In the genomic region with DNA sequence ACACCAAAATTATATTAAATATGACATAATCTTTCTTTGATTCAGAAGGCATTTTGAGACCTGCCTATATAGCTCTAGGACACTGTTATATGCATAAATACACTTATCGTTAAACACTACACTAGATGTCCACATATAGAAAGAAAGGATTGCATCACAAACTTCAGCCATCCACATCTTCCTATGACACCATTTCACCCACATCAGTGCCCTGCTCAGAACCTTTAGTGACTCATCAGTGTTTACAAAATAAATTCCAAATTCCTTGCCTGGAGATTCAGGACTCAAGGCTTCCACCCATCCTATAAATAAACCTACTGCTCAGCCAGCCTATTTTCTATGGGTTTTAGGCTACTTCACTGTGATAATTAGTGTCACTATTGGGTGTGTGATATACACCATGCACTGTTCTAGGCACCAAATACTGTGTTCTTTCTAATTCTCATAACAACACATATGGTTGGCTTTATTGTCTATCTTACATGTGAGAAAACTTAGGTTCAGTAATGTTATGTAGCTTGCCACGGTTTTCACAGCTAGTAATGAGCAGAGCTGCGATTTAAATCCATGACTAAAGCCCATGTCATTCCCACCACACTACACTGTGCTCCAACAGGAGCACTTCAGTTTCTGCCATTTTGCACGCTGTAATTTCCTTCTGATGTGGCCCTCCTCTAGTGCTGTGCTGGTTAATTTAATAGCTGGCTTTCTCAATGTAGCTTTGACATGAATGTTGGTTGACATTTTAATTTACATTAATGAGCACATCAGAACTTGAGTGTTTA, we compare ENCODE assay signal across 14 cellular contexts.
DNase-seq lines count a peak whose midpoint lies in the region; ATAC-seq lines count a peak whose summit lies in the region.
"Had no signal": no experiment of that assay in that cellular context is flagged by ENCODE, and none has a peak within 500 bp of the region (broad histone marks: within the 10 kb centered on the region; RNA-seq: fewer than 3 reads in every experiment).

No MANE protein-coding gene starts in this region.

- peaks cover 12% of the 10 kb centered on the region for H3K4me1 ChIP-seq in adipocyte (ENCODE audit: control insufficient read depth, insufficient read depth, low read length)
- H3K4me1 ChIP-seq: HAP-1, heart left ventricle had no signal

- H3K9me3 ChIP-seq in adipocyte (ENCODE audit: control insufficient read depth, low read length) = no peaks in the 10 kb centered on the region
- H3K9me3 ChIP-seq: HAP-1, heart left ventricle had no signal

- DNase-seq in AG08395 (ENCODE audit: low spot score) (peak; percentile 82), HS-5 (ENCODE audit: low read depth) (peak; percentile 74), adipocyte (ENCODE audit: low read depth) (peak; percentile 90), foreskin melanocyte (peak; percentile 42), activated gamma-delta T cell treated with Interleukin-2 at 50 U/mL for 16 hours (no peak), NCI-H446 treated with DMSO at 0.1 percent for 48 hours (lab: John Stamatoyannopoulos, UW) (no peak)
- DNase-seq: heart left ventricle, NCI-H1417, posterior cingulate gyrus, substantia nigra had no signal

- H3K27me3 ChIP-seq in adipocyte (replicated peaks; ENCODE audit: control insufficient read depth, insufficient read depth, low read length) = no peaks in the 10 kb centered on the region
- H3K27me3 ChIP-seq: heart left ventricle had no signal

- no peaks in the 10 kb centered on the region for H3K36me3 ChIP-seq in adipocyte (ENCODE audit: control insufficient read depth, insufficient read depth, low read length, severe bottlenecking)
- H3K36me3 ChIP-seq: HAP-1, heart left ventricle had no signal

- no peak overlapping the region for H3K9ac ChIP-seq in adipocyte (ENCODE audit: low read length)

- H3K4me3 ChIP-seq in adipocyte (ENCODE audit: low read length) = peak overlapping the region; percentile 53
- H3K4me3 ChIP-seq: HAP-1, heart left ventricle, lung had no signal

- ATAC-seq in GM19035 (IDR thresholded peaks at IDR 0.05; ENCODE audit: unreplicated experiment) = no peak
- no peak for ATAC-seq in HG03442 (IDR thresholded peaks at IDR 0.05; ENCODE audit: unreplicated experiment)
- ATAC-seq: heart left ventricle had no signal

Comparison
In these comparisons a context has a peak if more than half of its experiments do, and no peak if none do; other contexts are left out.
1. DNase-seq: peak in AG08395 (single experiment), HS-5 (single experiment), adipocyte (single experiment) and foreskin melanocyte (single experiment); none in activated gamma-delta T cell treated with Interleukin-2 at 50 U/mL for 16 hours (single experiment) and NCI-H446 treated with DMSO at 0.1 percent for 48 hours (single experiment).